17 cellular contexts compared by ENCODE assay signal in genomic region chr3:124076231-124076630, GRCh38.
"Had no signal": no experiment of that assay in that cellular context is flagged by ENCODE, and none has a peak within 500 bp of the region (broad histone marks: within the 10 kb centered on the region; RNA-seq: fewer than 3 reads in every experiment).

No MANE protein-coding gene starts in this region.

- H3K4me1 ChIP-seq: breast epithelium, Peyer's patch had no signal

- H3K9me3 ChIP-seq: breast epithelium, Peyer's patch had no signal

- H3K27ac ChIP-seq: breast epithelium, Peyer's patch, RWPE1 had no signal

- H3K4me3 ChIP-seq: breast epithelium, Peyer's patch had no signal

- DNase-seq: activated CD4-positive, alpha-beta T cell treated with anti-CD3 and anti-CD28 coated beads for 4 hours; activated CD8-positive, alpha-beta memory T cell treated with anti-CD3 and anti-CD28 coated beads, Interleukin-2, amount 10 ng/mL, durations not matched to agents 7 days and 5 days; activated effector memory CD4-positive, alpha-beta T cell treated with anti-CD3 and anti-CD28 coated beads, Interleukin-2, amount 50 U/mL, for 16 hours; activated naive CD4-positive, alpha-beta T cell treated with Interleukin-2 at 50 U/mL for 16 hours; activated naive CD8-positive, alpha-beta T cell treated with anti-CD3 and anti-CD28 coated beads, Interleukin-2, amount 50 U/mL, for 24 hours; activated T-cell treated with anti-CD3 and anti-CD28 coated beads, Interleukin-2, amount 50 U/mL, for 4 hours; caudate nucleus; NCI-H1048; NCI-H1930; NCI-H2171; NCI-H2227 treated with DMSO at 0.1 percent for 48 hours; NCI-H526; NCI-H82; Peyer's patch; Right ventricle myocardium superior had no signal

- H3K36me3 ChIP-seq: breast epithelium, Peyer's patch had no signal

- H3K27me3 ChIP-seq: breast epithelium, Peyer's patch had no signal
